8 cellular contexts compared by ENCODE assay signal in the genomic region with DNA sequence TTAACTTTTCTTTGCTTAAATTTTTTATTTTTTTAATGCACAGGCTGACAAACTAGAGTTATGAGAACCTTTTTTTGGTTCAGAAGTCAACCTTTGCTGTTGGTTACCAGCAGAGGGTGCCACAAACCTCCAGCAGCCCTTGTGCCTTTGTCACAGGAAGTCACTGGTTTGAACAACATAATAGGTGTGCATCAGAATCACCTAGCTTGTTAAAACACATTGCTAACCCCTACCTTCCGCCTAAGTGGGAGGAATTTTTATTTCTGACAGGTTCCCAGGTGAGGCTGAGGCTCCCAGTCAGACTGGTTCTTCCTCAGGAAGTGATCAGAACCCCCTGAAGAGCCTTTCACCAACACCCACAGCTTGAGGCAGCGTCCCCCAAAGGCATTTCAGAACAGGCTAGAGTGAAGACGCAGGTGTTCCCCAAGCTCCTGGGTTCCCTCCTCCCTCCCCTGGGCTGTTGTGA. TPM values are rescaled to one million over a fixed set of nuclear protein-coding genes. Genes with fewer than 3 reads are reported as not detected.
DNase-seq lines count a peak whose midpoint lies in the region; ATAC-seq and TF ChIP-seq lines count a peak whose summit lies in the region.

No MANE protein-coding gene starts in this region.

- TF ChIP-seq CTCF in foreskin fibroblast (IDR thresholded peaks at IDR 0.05; ENCODE audit: low read depth, low read length) (peak; percentile 80), osteoblast (IDR thresholded peaks at IDR 0.05; ENCODE audit: extremely low read depth, low read depth, low read length) (peak; percentile 87), uterus (IDR thresholded peaks at IDR 0.05) (peak; percentile 41 to 63 (median 54))

- H3K4me1 Mint-ChIP-seq in activated T-helper 1 cell treated with anti-CD3 and anti-CD28 coated beads, Interleukin-12 subunit alpha, Interleukin-12 subunit beta, Interleukin-2, Interleukin-4 antibody, amounts not matched to agents 30 ng/mL and 10 ng/mL and 1 ng/mL, durations not matched to agents 14 hours and 24 hours and 36 hours (ENCODE audit: low read depth) = peaks cover 5% of the 10 kb centered on the region

- H3K36me3 ChIP-seq in osteoblast (ENCODE audit: insufficient read depth, low read length) (peaks cover 1% of the 10 kb centered on the region), uterus (no peaks in the 10 kb centered on the region)

- H2AFZ ChIP-seq in osteoblast (ENCODE audit: low read length) = no peak overlapping the region

- H3K4me1 ChIP-seq in osteoblast (ENCODE audit: insufficient read depth, low read length) (peaks cover 12% of the 10 kb centered on the region), uterus (no peaks in the 10 kb centered on the region)

- H4K20me1 ChIP-seq in osteoblast (ENCODE audit: insufficient read depth, low read length) = peaks cover 2% of the 10 kb centered on the region

- DNase-seq in DMS53 (lab: John Stamatoyannopoulos, UW) (peak; percentile 86), OCI-M2 (lab: John Stamatoyannopoulos, UW; ENCODE audit: unreplicated experiment) (peak; percentile 8), foreskin fibroblast (peak; percentile 49 to 84), osteoblast (ENCODE audit: insufficient read length, low spot score, missing footprints) (peak; percentile 89), uterus (peak; percentile 34 to 41)
- DNase-seq in activated T-helper 1 cell treated with anti-CD3 and anti-CD28 coated beads, Interleukin-12 subunit alpha, Interleukin-12 subunit beta, Interleukin-2, Interleukin-4 antibody, amounts not matched to agents 30 ng/mL and 10 ng/mL and 1 ng/mL, durations not matched to agents 14 hours and 24 hours and 36 hours (ENCODE audit: low spot score) = peak; percentile 53

- H3K27me3 ChIP-seq in osteoblast (ENCODE audit: insufficient read depth, low read length) (no peaks in the 10 kb centered on the region), uterus (no peaks in the 10 kb centered on the region)

- H3K9me3 ChIP-seq in osteoblast (ENCODE audit: low read depth, low read length) (no peaks in the 10 kb centered on the region), uterus (no peaks in the 10 kb centered on the region)

- intact Hi-C loops in activated T-helper 1 cell treated with anti-CD3 and anti-CD28 coated beads, Interleukin-12 subunit alpha, Interleukin-12 subunit beta, Interleukin-2, Interleukin-4 antibody, amounts not matched to agents 30 ng/mL and 10 ng/mL and 1 ng/mL, durations not matched to agents 14 hours and 24 hours and 36 hours (cut with micrococcal nuclease) = loop anchor here (1.0 to 5.0 kb wide), 4 partner anchors 22 to 51 kb away; partner anchors contain the start of gene VDAC2
- intact Hi-C loops in uterus (cut with DNase I; ENCODE audit: low total_unique reads) = no loop called here

- no peaks in the 10 kb centered on the region for H3K9me3 Mint-ChIP-seq in activated T-helper 1 cell treated with anti-CD3 and anti-CD28 coated beads, Interleukin-12 subunit alpha, Interleukin-12 subunit beta, Interleukin-2, Interleukin-4 antibody, amounts not matched to agents 30 ng/mL and 10 ng/mL and 1 ng/mL, durations not matched to agents 14 hours and 24 hours and 36 hours

- no peak for TF ChIP-seq POLR2A in uterus (IDR thresholded peaks at IDR 0.05)

- H3K36me3 Mint-ChIP-seq in activated T-helper 1 cell treated with anti-CD3 and anti-CD28 coated beads, Interleukin-12 subunit alpha, Interleukin-12 subunit beta, Interleukin-2, Interleukin-4 antibody, amounts not matched to agents 30 ng/mL and 10 ng/mL and 1 ng/mL, durations not matched to agents 14 hours and 24 hours and 36 hours (ENCODE audit: low read depth) = no peaks in the 10 kb centered on the region

- no peak overlapping the region for H3K4me3 Mint-ChIP-seq in activated T-helper 1 cell treated with anti-CD3 and anti-CD28 coated beads, Interleukin-12 subunit alpha, Interleukin-12 subunit beta, Interleukin-2, Interleukin-4 antibody, amounts not matched to agents 30 ng/mL and 10 ng/mL and 1 ng/mL, durations not matched to agents 14 hours and 24 hours and 36 hours

- peak; percentile 57 for ATAC-seq in HG02642 (IDR thresholded peaks at IDR 0.05; ENCODE audit: poor library complexity, unreplicated experiment)
- no peak for ATAC-seq in HG02981 (IDR thresholded peaks at IDR 0.05; ENCODE audit: unreplicated experiment)

- H3K4me2 ChIP-seq in osteoblast (ENCODE audit: insufficient read depth, low read length) = no peak overlapping the region

- no peaks in the 10 kb centered on the region for H3K27me3 Mint-ChIP-seq in activated T-helper 1 cell treated with anti-CD3 and anti-CD28 coated beads, Interleukin-12 subunit alpha, Interleukin-12 subunit beta, Interleukin-2, Interleukin-4 antibody, amounts not matched to agents 30 ng/mL and 10 ng/mL and 1 ng/mL, durations not matched to agents 14 hours and 24 hours and 36 hours (ENCODE audit: insufficient read depth)

- H3K79me2 ChIP-seq in osteoblast (ENCODE audit: insufficient read depth, low read length) = peaks cover 1% of the 10 kb centered on the region

- H3K27ac ChIP-seq in osteoblast (ENCODE audit: low read depth, low read length) (no peak overlapping the region), uterus (no peak overlapping the region)

- peak overlapping the region; percentile 23 for H3K27ac Mint-ChIP-seq in activated T-helper 1 cell treated with anti-CD3 and anti-CD28 coated beads, Interleukin-12 subunit alpha, Interleukin-12 subunit beta, Interleukin-2, Interleukin-4 antibody, amounts not matched to agents 30 ng/mL and 10 ng/mL and 1 ng/mL, durations not matched to agents 14 hours and 24 hours and 36 hours

- H3K4me3 ChIP-seq in foreskin fibroblast (ENCODE audit: low read depth in 1 of 2, low read length in 2 of 2) = no peak overlapping the region
- H3K4me3 ChIP-seq in osteoblast (ENCODE audit: insufficient read depth, low read length) = no peak overlapping the region
- no peak overlapping the region for H3K4me3 ChIP-seq in uterus

RNA-seq across cellular contexts. Expression of gene VDAC2, which starts 22.6 kb away (rescaled TPM):
- total RNA-seq in activated T-helper 1 cell treated with anti-CD3 and anti-CD28 coated beads, Interleukin-12 subunit alpha, Interleukin-12 subunit beta, Interleukin-2, Interleukin-4 antibody, amounts not matched to agents 30 ng/mL and 10 ng/mL and 1 ng/mL, durations not matched to agents 14 hours and 24 hours and 36 hours = 220 and 224 TPM in 2 replicates
- total RNA-seq in osteoblast = 141 and 145 TPM in 2 replicates
- total RNA-seq in uterus = 100 to 1,000 TPM in 1 of 4 donors, 10 to 100 TPM in 3; 57.6 to 119 (median 76.5) TPM

RNA-seq across cellular contexts. Expression of gene COMTD1, which starts 47.8 kb away (rescaled TPM):
- 36.4 and 36.9 TPM in 2 replicates for total RNA-seq in activated T-helper 1 cell treated with anti-CD3 and anti-CD28 coated beads, Interleukin-12 subunit alpha, Interleukin-12 subunit beta, Interleukin-2, Interleukin-4 antibody, amounts not matched to agents 30 ng/mL and 10 ng/mL and 1 ng/mL, durations not matched to agents 14 hours and 24 hours and 36 hours
- total RNA-seq in osteoblast = 8.5 and 13.4 TPM in 2 replicates
- 10 to 100 TPM in 3 of 4 donors, 1 to 10 TPM in 1; 3.2 to 59.7 (median 22.9) TPM for total RNA-seq in uterus

Comparison
In these comparisons a context has a peak if more than half of its experiments do, and no peak if none do; other contexts are left out.
1. DNase-seq: peak in every context shown above with its lines; median percentile 89 in osteoblast; 86 in DMS53; 66 in foreskin fibroblast; 53 in activated T-helper 1 cell treated with anti-CD3 and anti-CD28 coated beads, Interleukin-12 subunit alpha, Interleukin-12 subunit beta, Interleukin-2, Interleukin-4 antibody, amounts not matched to agents 30 ng/mL and 10 ng/mL and 1 ng/mL, durations not matched to agents 14 hours and 24 hours and 36 hours; 38 in uterus; 8 in OCI-M2.